20 cellular contexts compared by ENCODE assay signal in genomic region chr22:44030051-44030701, GRCh38. TPM values are rescaled to one million over a fixed set of nuclear protein-coding genes. Genes with fewer than 3 reads are reported as not detected.
DNase-seq lines count a peak whose midpoint lies in the region; ATAC-seq, FAIRE-seq and TF ChIP-seq lines count a peak whose summit lies in the region.
"Had no signal": no experiment of that assay in that cellular context is flagged by ENCODE, and none has a peak within 500 bp of the region (broad histone marks: within the 10 kb centered on the region; RNA-seq: fewer than 3 reads in every experiment).

No MANE protein-coding gene starts in this region.

- DNase-seq in left ventricle myocardium inferior, result no peak
- no peak for DNase-seq in cardiac septum (ENCODE audit: low spot score)
- no peak for DNase-seq in effector memory CD8-positive, alpha-beta T cell
- peak in 1 of 2 donors; percentile 58 for DNase-seq in upper lobe of left lung
- no peak for DNase-seq in NCI-H1417 treated with DMSO at 0.1 percent for 48 hours (lab: John Stamatoyannopoulos, UW)
- no peak for DNase-seq in GM19239 (ENCODE audit: insufficient read length, low spot score)
- DNase-seq: activated CD4-positive, CD25-positive, alpha-beta regulatory T cell; CD8-positive, alpha-beta T cell; DMS79; KG1; mammary epithelial cell; naive thymus-derived CD4-positive, alpha-beta T cell; NCI-H2029; NK-92 treated with Interleukin-12 subunit alpha and Interleukin-12 subunit beta, amount 100 ng/mL, for 24 hours; SK-N-SH; T-helper 9 cell had no signal

- peaks cover 16% of the 10 kb centered on the region for H3K36me3 Mint-ChIP-seq in effector memory CD8-positive, alpha-beta T cell (ENCODE audit: insufficient read depth)
- no peaks in the 10 kb centered on the region for H3K36me3 Mint-ChIP-seq in nephron (ENCODE audit: low read depth)
- H3K36me3 Mint-ChIP-seq: CD8-positive, alpha-beta T cell had no signal

- H3K9me3 Mint-ChIP-seq in effector memory CD8-positive, alpha-beta T cell, result no peaks in the 10 kb centered on the region
- no peaks in the 10 kb centered on the region for H3K9me3 Mint-ChIP-seq in nephron
- H3K9me3 Mint-ChIP-seq: CD8-positive, alpha-beta T cell; naive thymus-derived CD4-positive, alpha-beta T cell had no signal

- intact Hi-C loops in left ventricle myocardium inferior (cut with micrococcal nuclease) (no loop called here), cardiac septum (cut with DNase I) (no loop called here)

- H3K27me3 ChIP-seq in left ventricle myocardium inferior (ENCODE audit: low read depth), result no peaks in the 10 kb centered on the region
- H3K27me3 ChIP-seq in upper lobe of left lung, result no peaks in the 10 kb centered on the region

- H3K4me1 Mint-ChIP-seq in effector memory CD8-positive, alpha-beta T cell (ENCODE audit: low read depth in 2 of 2), result peaks cover 27 to 37% of the 10 kb centered on the region in 2 donors
- peaks cover 71% of the 10 kb centered on the region for H3K4me1 Mint-ChIP-seq in nephron

- peaks cover 98% of the 10 kb centered on the region for H3K4me1 ChIP-seq in left ventricle myocardium inferior
- peaks cover 43 to 68% (median 47%) of the 10 kb centered on the region in 4 donors for H3K4me1 ChIP-seq in upper lobe of left lung

- H3K36me3 ChIP-seq in left ventricle myocardium inferior (no peaks in the 10 kb centered on the region), upper lobe of left lung (no peaks in the 10 kb centered on the region)

- TF ChIP-seq CTCF in left ventricle myocardium inferior (IDR thresholded peaks at IDR 0.05; ENCODE audit: borderline replicate concordance) (no peak), nephron (IDR thresholded peaks at IDR 0.05; ENCODE audit: unreplicated experiment in 3 of 3) (no peak), upper lobe of left lung (IDR thresholded peaks at IDR 0.05) (no peak)

- H3K9me3 ChIP-seq in left ventricle myocardium inferior (replicated peaks) (no peaks in the 10 kb centered on the region), upper lobe of left lung (no peaks in the 10 kb centered on the region)
- H3K9me3 ChIP-seq: SK-N-SH had no signal

- 89 to 93% methylated on average over 15 to 18 of the region's 18 CpGs for WGBS in upper lobe of left lung, 2 donors

- ATAC-seq in effector memory CD8-positive, alpha-beta T cell (replicated peaks), result no peak
- ATAC-seq in upper lobe of left lung (ENCODE audit: low FRiP score in 2 of 2) (no peak), GM19467 (IDR thresholded peaks at IDR 0.05; ENCODE audit: unreplicated experiment) (no peak)
- ATAC-seq: CD8-positive, alpha-beta T cell; naive thymus-derived CD4-positive, alpha-beta T cell had no signal

- no peak overlapping the region for H3K4me3 ChIP-seq in left ventricle myocardium inferior
- no peak overlapping the region for H3K4me3 ChIP-seq in upper lobe of left lung

- H3K27ac ChIP-seq in left ventricle myocardium inferior (replicated peaks) (peak overlapping the region; percentile 98), upper lobe of left lung (peak overlapping the region; percentile 80 to 98 (median 96))

- H3K4me3 Mint-ChIP-seq in effector memory CD8-positive, alpha-beta T cell, result no peak overlapping the region
- peak overlapping the region in 1 of 3 experiments; percentile 17 for H3K4me3 Mint-ChIP-seq in nephron
- H3K4me3 Mint-ChIP-seq: CD8-positive, alpha-beta T cell had no signal

- peak overlapping the region; percentile 67 to 73 for H3K27ac Mint-ChIP-seq in effector memory CD8-positive, alpha-beta T cell
- peak overlapping the region; percentile 63 to 95 (median 84) for H3K27ac Mint-ChIP-seq in nephron
- H3K27ac Mint-ChIP-seq: CD8-positive, alpha-beta T cell had no signal

- FAIRE-seq in GM19239 (lab: Jason Lieb, UNC), result no peak
- FAIRE-seq: bronchial epithelial cell, RCC 7860 had no signal

- no peak for TF ChIP-seq EP300 in upper lobe of left lung (IDR thresholded peaks at IDR 0.05)

- TF ChIP-seq POLR2A in upper lobe of left lung (IDR thresholded peaks at IDR 0.05), result no peak

- no peaks in the 10 kb centered on the region for H3K27me3 Mint-ChIP-seq in effector memory CD8-positive, alpha-beta T cell
- peaks cover 4% of the 10 kb centered on the region for H3K27me3 Mint-ChIP-seq in nephron (ENCODE audit: low read depth)

RNA-seq across cellular contexts. Expression of gene PARVB, which starts 6.1 kb away (rescaled TPM):
- total RNA-seq in left ventricle myocardium inferior (155 TPM), cardiac septum (98.1 TPM), upper lobe of left lung (10 to 100 TPM; 14.5 to 56.1 (median 37.0) TPM)
